In genomic region chr1:118979754-118980270, GRCh38 we compare ENCODE assay signal across 14 cellular contexts. TPM values are rescaled to one million over a fixed set of nuclear protein-coding genes. Genes with fewer than 3 reads are reported as not detected.
A peak's percentile ranks its signal among the peaks of the same experiment; 100 is the strongest.
DNase-seq lines count a peak whose midpoint lies in the region; ATAC-seq, FAIRE-seq and TF ChIP-seq lines count a peak whose summit lies in the region.
"Had no signal": no experiment of that assay in that cellular context is flagged by ENCODE, and none has a peak within 500 bp of the region (broad histone marks: within the 10 kb centered on the region; RNA-seq: fewer than 3 reads in every experiment).

No MANE protein-coding gene starts in this region.

- H3K27me3 Mint-ChIP-seq in nephron (ENCODE audit: low read depth): peaks cover 91% of the 10 kb centered on the region

- no peak overlapping the region for H3K27ac Mint-ChIP-seq in nephron
- H3K27ac Mint-ChIP-seq: activated naive CD4-positive, alpha-beta T cell treated with anti-CD3 and anti-CD28 coated beads, Interleukin-2, amount 50 U/mL, for 24 hours had no signal

- no peak overlapping the region for H2AFZ ChIP-seq in HepG2 (ENCODE audit: low read length)

- H3K4me1 Mint-ChIP-seq in nephron: peaks cover 45% of the 10 kb centered on the region

- H3K79me2 ChIP-seq in HepG2 (ENCODE audit: insufficient read depth, low read length): no peaks in the 10 kb centered on the region

- ATAC-seq in right lobe of liver (peak in 3 of 4 donors; percentile 17 to 44 (median 28)), HepG2 (no peak), HG02571 (IDR thresholded peaks at IDR 0.05; ENCODE audit: unreplicated experiment) (no peak), HG03139 (IDR thresholded peaks at IDR 0.05; ENCODE audit: unreplicated experiment) (no peak), GM19452 (IDR thresholded peaks at IDR 0.05; ENCODE audit: unreplicated experiment) (no peak)

- BruUV-seq in HepG2 (replicated peaks; lab: Mats Ljungman, UMichigan): no TSS peak

- peak overlapping the region; percentile 71 to 81 (median 76) for H3K4me3 Mint-ChIP-seq in nephron
- H3K4me3 Mint-ChIP-seq: activated naive CD4-positive, alpha-beta T cell treated with anti-CD3 and anti-CD28 coated beads, Interleukin-2, amount 50 U/mL, for 24 hours had no signal

- CTCF ChIA-PET in HepG2 (lab: Yijun Ruan, JAX; ENCODE audit: low intra/inter-chr PET ratio, low total read pairs): no interaction called here

- intact Hi-C loops in right lobe of liver (cut with DNase I) (no loop called here), HepG2 (cut with micrococcal nuclease; ENCODE audit: unreplicated experiment) (no loop called here), adrenal gland (cut with DNase I) (no loop called here)

- H3K27me3 ChIP-seq in right lobe of liver (peaks cover 10 to 40% of the 10 kb centered on the region in 2 donors), HepG2 (ENCODE audit: control insufficient read depth in 1 of 2, insufficient read depth in 2 of 2, low read length in 2 of 2) (no peaks in the 10 kb centered on the region), adrenal gland (peaks cover 71% of the 10 kb centered on the region)

- no peak overlapping the region for H3K4me2 ChIP-seq in HepG2 (ENCODE audit: low read depth, low read length)

- TF ChIP-seq EP300 in HepG2 (IDR thresholded peaks at IDR 0.05; ENCODE audit: low read depth in 2 of 2, low read length in 2 of 2) (no peak), HepG2 (CRISPR knock-in tag; IDR thresholded peaks at IDR 0.05; ENCODE audit: borderline replicate concordance) (no peak)

- TF ChIP-seq CTCF in right lobe of liver (IDR thresholded peaks at IDR 0.05): no peak
- no peak for TF ChIP-seq CTCF in HepG2 (CRISPR knock-in tag; IDR thresholded peaks at IDR 0.05)
- no peak for TF ChIP-seq CTCF in nephron (IDR thresholded peaks at IDR 0.05; ENCODE audit: unreplicated experiment in 3 of 3)
- TF ChIP-seq CTCF in adrenal gland (IDR thresholded peaks at IDR 0.05): no peak

- no peak overlapping the region for H3K9ac ChIP-seq in HepG2 (ENCODE audit: insufficient read depth, low read depth, low read length)

- 8% methylated on average over 19 of the region's 51 CpGs for WGBS in right lobe of liver (ENCODE audit: insufficient coverage, low coverage, low lambda C conversion rate, missing lambda C conversion rate)
- WGBS in HepG2 (ENCODE audit: low lambda C conversion rate): 92% methylated on average over 35 of the region's 51 CpGs
- 5 to 9% (median 6%) methylated on average over 22 to 51 of the region's 51 CpGs for WGBS in adrenal gland, 4 donors

- H3K4me1 ChIP-seq in right lobe of liver (peaks cover 0 to 20% (median 0%) of the 10 kb centered on the region in 4 donors), HepG2 (ENCODE audit: insufficient read depth, low read length) (peaks cover 9% of the 10 kb centered on the region; the same call in 1 of the 2 replicates), adrenal gland (replicated peaks in 1 of 2) (peaks cover 8 to 16% of the 10 kb centered on the region in 2 donors)

- POLR2A ChIA-PET in HepG2 (lab: Yijun Ruan, JAX): no interaction called here

- no peak for FAIRE-seq in HepG2 (lab: Jason Lieb, UNC)

- no peaks in the 10 kb centered on the region for H3K36me3 ChIP-seq in right lobe of liver
- H3K36me3 ChIP-seq in HepG2 (replicated peaks in 1 of 2; ENCODE audit: control insufficient read depth in 1 of 2, insufficient read depth in 2 of 2, low read length in 2 of 2): no peaks in the 10 kb centered on the region
- H3K36me3 ChIP-seq in adrenal gland (replicated peaks in 1 of 2): no peaks in the 10 kb centered on the region
- H3K36me3 ChIP-seq: sigmoid colon had no signal

- peaks cover 0 to 3% (median 0%) of the 10 kb centered on the region in 4 donors for H3K9me3 ChIP-seq in right lobe of liver
- H3K9me3 ChIP-seq in HepG2 (ENCODE audit: low read length): no peaks in the 10 kb centered on the region
- H3K9me3 ChIP-seq in adrenal gland (replicated peaks in 1 of 3): no peaks in the 10 kb centered on the region

- in situ Hi-C loops in HepG2 (cut with HindIII; ENCODE audit: extremely low pct_ligation_motif_present, low pct_unique_long_range_greater_than_20kb): no loop called here

- H4K20me1 ChIP-seq in HepG2 (ENCODE audit: insufficient read depth, low read length): no peaks in the 10 kb centered on the region

- no peak for TF ChIP-seq RAD21 in HepG2 (CRISPR knock-in tag; IDR thresholded peaks at IDR 0.05)

- peaks cover 20% of the 10 kb centered on the region for H3K36me3 Mint-ChIP-seq in nephron (ENCODE audit: low read depth)

- no peak for DNase-seq in right lobe of liver
- no peak for DNase-seq in HepG2 (ENCODE audit: low spot score)
- peak; percentile 56 for DNase-seq in ecto neural progenitor cell (ENCODE audit: low spot score)
- no peak for DNase-seq in adrenal gland
- DNase-seq: activated CD8-positive, alpha-beta memory T cell treated with anti-CD3 and anti-CD28 coated beads for 24 hours; DND-41; effector CD4-positive, alpha-beta T cell; NCI-H2171 treated with DMSO at 0.1 percent for 48 hours; sigmoid colon had no signal

- no peak for TF ChIP-seq POLR2A in right lobe of liver (IDR thresholded peaks at IDR 0.05)
- TF ChIP-seq POLR2A in HepG2 (IDR thresholded peaks at IDR 0.05; ENCODE audit: insufficient read depth in 1 of 2, low read depth in 2 of 2, low read length in 2 of 2): no peak
- no peak for TF ChIP-seq POLR2A in adrenal gland (IDR thresholded peaks at IDR 0.05)

- no peak overlapping the region for H3K4me3 ChIP-seq in right lobe of liver
- no peak overlapping the region for H3K4me3 ChIP-seq in HepG2 (replicated peaks in 1 of 3; ENCODE audit: insufficient read depth in 1 of 3, low read depth in 2 of 3, low read length in 3 of 3)
- peak overlapping the region in 1 of 4 donors; percentile 16 for H3K4me3 ChIP-seq in adrenal gland
- H3K4me3 ChIP-seq: sigmoid colon had no signal

- H3K9me3 Mint-ChIP-seq in nephron: peaks cover 2% of the 10 kb centered on the region
- H3K9me3 Mint-ChIP-seq: activated naive CD4-positive, alpha-beta T cell treated with anti-CD3 and anti-CD28 coated beads, Interleukin-2, amount 50 U/mL, for 24 hours had no signal

- no peak overlapping the region for H3K27ac ChIP-seq in right lobe of liver
- H3K27ac ChIP-seq in HepG2 (ENCODE audit: extremely low read length, insufficient read depth, low read length): no peak overlapping the region
- H3K27ac ChIP-seq in adrenal gland: no peak overlapping the region
- H3K27ac ChIP-seq: sigmoid colon had no signal

TF ChIP-seq in HepG2, 621 proteins besides CTCF, POLR2A, EP300 and RAD21:
- TF ChIP-seq JARID2 (CRISPR knock-in tag; IDR thresholded peaks at IDR 0.05; ENCODE audit: insufficient replicate concordance) (no peak), MED13 (CRISPR knock-in tag; IDR thresholded peaks at IDR 0.05) (no peak), ZNF780A (CRISPR knock-in tag; IDR thresholded peaks at IDR 0.05) (no peak), ZNF224 (CRISPR knock-in tag; IDR thresholded peaks at IDR 0.05) (no peak), HDAC1 (CRISPR knock-in tag; IDR thresholded peaks at IDR 0.05) (no peak), ZNF75D (CRISPR knock-in tag; IDR thresholded peaks at IDR 0.05; ENCODE audit: borderline replicate concordance) (no peak)

RNA-seq across cellular contexts. Expression of gene TBX15, which starts 8.3 kb away (rescaled TPM):
- total RNA-seq in right lobe of liver (10 to 100 TPM in 5 of 6 experiments, under 1 TPM in 1; 0.29 to 56.5 (median 16.5) TPM), HepG2 (2016; rRNA removed; fragmentation: Illumina TruSeq; extraction: Trizol) (0.42 and 0.49 TPM in 2 replicates), adrenal gland (under 1 TPM in 6 of 8 donors, not detected in 2; 0.11 to 0.44 (median 0.15) TPM)
- total RNA-seq in HepG2 (2016; cell fraction: cytosol; rRNA removed; fragmentation: Illumina TruSeq; extraction: Trizol; ENCODE audit: low read depth): not detected in 2 replicates
- 0.28 and 0.51 TPM in 2 replicates for total RNA-seq in HepG2 (2016; cell fraction: insoluble cytoplasmic fraction; rRNA removed; fragmentation: Illumina TruSeq; extraction: Trizol)
- total RNA-seq in HepG2 (2016; cell fraction: membrane; rRNA removed; fragmentation: Illumina TruSeq; extraction: Trizol): 0.14 and 0.28 TPM in 2 replicates
- total RNA-seq in HepG2 (2016; cell fraction: nucleus; rRNA removed; fragmentation: Illumina TruSeq; extraction: Trizol): 0.22 and 0.37 TPM in 2 replicates
- polyA plus RNA-seq in HepG2 (2011; rRNA removed) (1.9 and 3.5 TPM in 2 replicates), adrenal gland (under 1 TPM; 0.11 to 0.48 (median 0.27) TPM)
- 1.4 and 3.5 TPM in 2 replicates for polyA plus RNA-seq in HepG2 (2011; cell fraction: cytosol; rRNA removed)
- polyA plus RNA-seq in HepG2 (2011; cell fraction: nucleus; rRNA removed): 1.2 and 1.9 TPM in 2 replicates
- polyA plus RNA-seq in HepG2 (2012): 5.0 and 5.5 TPM in 2 replicates
- polyA plus RNA-seq in HepG2 (2016; cell fraction: cytosol; fragmentation: Illumina TruSeq; extraction: Trizol; ENCODE audit: low read depth): 0.06 TPM in 2 replicates
- polyA plus RNA-seq in HepG2 (2016; cell fraction: insoluble cytoplasmic fraction; fragmentation: Illumina TruSeq; extraction: Trizol; ENCODE audit: low read depth): 0.42 and 0.59 TPM in 2 replicates
- polyA plus RNA-seq in HepG2 (2016; cell fraction: membrane; fragmentation: Illumina TruSeq; extraction: Trizol; ENCODE audit: low read depth): 0.08 and 0.22 TPM in 2 replicates
- polyA plus RNA-seq in HepG2 (2016; cell fraction: nucleus; fragmentation: Illumina TruSeq; extraction: Trizol; ENCODE audit: insufficient read depth, low read depth): 0.28 and 0.34 TPM in 2 replicates
- 0.58 and 4.3 TPM in 2 replicates for polyA minus RNA-seq in HepG2 (2011; rRNA and poly(A)+ RNA removed; ENCODE audit: low replicate concordance)
- polyA minus RNA-seq in HepG2 (2011; cell fraction: cytosol; rRNA and poly(A)+ RNA removed): 1.5 and 2.6 TPM in 2 replicates
- polyA minus RNA-seq in HepG2 (2011; cell fraction: nucleus; rRNA and poly(A)+ RNA removed): 3.3 and 6.3 TPM in 2 replicates

Comparison
In these comparisons a context has a peak if more than half of its experiments do, and no peak if none do; other contexts are left out.
1. ATAC-seq: peak in right lobe of liver (3 of 4); none in HepG2 (single experiment), HG02571 (single experiment), HG03139 (single experiment) and GM19452 (single experiment).